In genomic region chr4:183506389-183506735, GRCh38 we compare ENCODE assay signal across 8 cellular contexts. TPM values are rescaled to one million over a fixed set of nuclear protein-coding genes. Genes with fewer than 3 reads are reported as not detected.
DNase-seq lines count a peak whose midpoint lies in the region; ATAC-seq and TF ChIP-seq lines count a peak whose summit lies in the region.

No MANE protein-coding gene starts in this region.

- H3K9me3 ChIP-seq in stomach, result no peaks in the 10 kb centered on the region

- no peaks in the 10 kb centered on the region for H3K27me3 Mint-ChIP-seq in activated naive CD8-positive, alpha-beta T cell treated with anti-CD3 and anti-CD28 coated beads, Interleukin-2, amount 10 ng/mL, durations not matched to agents 7 days and 5 days

- WGBS in stomach, 5 donors, result 0 to 1% (median 0%) methylated on average over 13 to 14 of the region's 14 CpGs

- POLR2A ChIA-PET in activated naive CD8-positive, alpha-beta T cell treated with anti-CD3 and anti-CD28 coated beads, Interleukin-2, amount 10 ng/mL, durations not matched to agents 7 days and 5 days (lab: Charles Lee), result interaction anchor here (3.4 to 3.5 kb wide), 2 partner anchors 62 to 153 kb away, joined by 14 to 36 read pairs; partner anchors contain the start of genes CDKN2AIP, RWDD4 and TRAPPC11

- no peak for ATAC-seq in activated naive CD8-positive, alpha-beta T cell treated with anti-CD3 and anti-CD28 coated beads, Interleukin-2, amount 10 ng/mL, durations not matched to agents 7 days and 5 days (ENCODE audit: low read depth)
- ATAC-seq in HG03521 (IDR thresholded peaks at IDR 0.05; ENCODE audit: unreplicated experiment) (no peak), HG02623 (IDR thresholded peaks at IDR 0.05; ENCODE audit: unreplicated experiment) (no peak)

- DNase-seq in NCI-H2029 treated with DMSO at 0.1 percent for 48 hours (lab: John Stamatoyannopoulos, UW) (peak; percentile 23), NCI-H2029 (lab: John Stamatoyannopoulos, UW) (no peak), iPS-NIHi7 (ENCODE audit: extremely low spot score) (peak; percentile 88), stomach (no peak)
- DNase-seq in activated naive CD8-positive, alpha-beta T cell treated with anti-CD3 and anti-CD28 coated beads, Interleukin-2, amount 10 ng/mL, durations not matched to agents 7 days and 5 days, result no peak
- DNase-seq in stimulated activated CD4-positive, alpha-beta T cell treated with anti-CD3 and anti-CD28 coated beads, Interleukin-12 subunit alpha, Interleukin-12 subunit beta, amount 100 ng/mL, for 4 hours, result no peak

- intact Hi-C loops in stomach (cut with DNase I; ENCODE audit: low total_unique reads), result no loop called here

- no peaks in the 10 kb centered on the region for H3K27me3 ChIP-seq in stomach

- peak overlapping the region; percentile 91 to 98 (median 96) for H3K4me3 ChIP-seq in stomach

- H3K9me3 Mint-ChIP-seq in activated naive CD8-positive, alpha-beta T cell treated with anti-CD3 and anti-CD28 coated beads, Interleukin-2, amount 10 ng/mL, durations not matched to agents 7 days and 5 days, result no peaks in the 10 kb centered on the region

- H3K4me1 Mint-ChIP-seq in activated naive CD8-positive, alpha-beta T cell treated with anti-CD3 and anti-CD28 coated beads, Interleukin-2, amount 10 ng/mL, durations not matched to agents 7 days and 5 days, result peaks cover 37% of the 10 kb centered on the region

- no peak for TF ChIP-seq EP300 in stomach (IDR thresholded peaks at IDR 0.05)

- H3K4me1 ChIP-seq in stomach, result peaks cover 9 to 46% (median 32%) of the 10 kb centered on the region in 4 donors

- peaks cover 0 to 13% (median 12%) of the 10 kb centered on the region in 4 donors for H3K36me3 ChIP-seq in stomach

- TF ChIP-seq CTCF in stomach (IDR thresholded peaks at IDR 0.05), result no peak

- peak overlapping the region; percentile 95 for H3K27ac Mint-ChIP-seq in activated naive CD8-positive, alpha-beta T cell treated with anti-CD3 and anti-CD28 coated beads, Interleukin-2, amount 10 ng/mL, durations not matched to agents 7 days and 5 days

- TF ChIP-seq POLR2A in stomach (IDR thresholded peaks at IDR 0.05), result no peak

- peak overlapping the region; percentile 96 to 99 (median 99) for H3K27ac ChIP-seq in stomach

- H3K36me3 Mint-ChIP-seq in activated naive CD8-positive, alpha-beta T cell treated with anti-CD3 and anti-CD28 coated beads, Interleukin-2, amount 10 ng/mL, durations not matched to agents 7 days and 5 days, result peaks cover 11% of the 10 kb centered on the region

- peak overlapping the region; percentile 93 for H3K4me3 Mint-ChIP-seq in activated naive CD8-positive, alpha-beta T cell treated with anti-CD3 and anti-CD28 coated beads, Interleukin-2, amount 10 ng/mL, durations not matched to agents 7 days and 5 days

RNA-seq across cellular contexts. Expression of gene ING2, which starts 1.5 kb away (rescaled TPM):
- 10 to 100 TPM; 14.5 to 15.4 TPM for total RNA-seq in activated naive CD8-positive, alpha-beta T cell treated with anti-CD3 and anti-CD28 coated beads, Interleukin-2, amount 10 ng/mL, durations not matched to agents 7 days and 5 days
- total RNA-seq in stomach, result 10 to 100 TPM in 1 of 5 donors, 1 to 10 TPM in 3, under 1 TPM in 1; 0.45 to 15.2 (median 2.9) TPM
- 10 to 100 TPM; 11.8 to 13.8 (median 13.6) TPM for polyA plus RNA-seq in stomach

Comparison
In these comparisons a context has a peak if more than half of its experiments do, and no peak if none do; other contexts are left out.
1. DNase-seq: peak in NCI-H2029 treated with DMSO at 0.1 percent for 48 hours (single experiment) and iPS-NIHi7 (single experiment); none in NCI-H2029 (single experiment), activated naive CD8-positive, alpha-beta T cell treated with anti-CD3 and anti-CD28 coated beads, Interleukin-2, amount 10 ng/mL, durations not matched to agents 7 days and 5 days (single experiment), stomach (single experiment) and stimulated activated CD4-positive, alpha-beta T cell treated with anti-CD3 and anti-CD28 coated beads, Interleukin-12 subunit alpha, Interleukin-12 subunit beta, amount 100 ng/mL, for 4 hours (single experiment).